In the genomic region with DNA sequence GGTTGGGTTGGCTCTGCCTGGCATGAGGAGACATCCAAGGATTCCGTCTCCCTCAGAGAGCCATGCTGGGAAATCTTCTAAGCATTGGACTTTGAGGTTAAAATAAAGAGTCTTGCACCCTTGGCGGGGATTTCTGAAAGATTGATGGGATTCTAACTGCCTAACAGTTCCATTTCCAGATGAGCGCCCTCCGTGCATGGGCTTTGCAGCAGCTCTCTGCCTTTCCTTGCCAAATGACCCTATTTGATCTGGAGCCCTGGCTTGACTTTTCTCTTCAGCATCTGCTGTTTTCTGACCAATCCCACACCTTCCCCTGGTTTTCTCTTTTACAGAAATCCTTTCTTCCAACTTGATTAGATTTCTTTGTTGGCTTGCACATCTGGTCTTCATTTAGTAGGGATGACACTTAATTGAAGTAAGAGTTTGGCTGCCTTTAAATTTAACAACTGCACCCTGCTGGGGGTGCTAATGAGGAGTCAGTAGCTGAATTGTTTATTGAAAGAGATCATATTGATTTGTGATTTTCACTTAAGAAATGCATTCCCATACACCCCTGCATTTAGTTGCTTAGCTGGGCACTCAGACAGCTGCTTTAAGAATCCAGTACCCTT, we compare ENCODE assay signal across 12 cellular contexts.
DNase-seq lines count a peak whose midpoint lies in the region; ATAC-seq, FAIRE-seq and TF ChIP-seq lines count a peak whose summit lies in the region.
"Had no signal": no experiment of that assay in that cellular context is flagged by ENCODE, and none has a peak within 500 bp of the region (broad histone marks: within the 10 kb centered on the region; RNA-seq: fewer than 3 reads in every experiment).

No MANE protein-coding gene starts in this region.

- no peak for FAIRE-seq in GM19239 (lab: Jason Lieb, UNC)

- H3K9me3 Mint-ChIP-seq in nephron progenitor cell, result no peaks in the 10 kb centered on the region
- H3K9me3 Mint-ChIP-seq in activated T-helper 17 cell treated with anti-CD3 and anti-CD28 coated beads, Interleukin-2, amount 50 U/mL, for 72 hours, result no peaks in the 10 kb centered on the region

- peak overlapping the region; percentile 69 for H3K27ac Mint-ChIP-seq in nephron progenitor cell
- H3K27ac Mint-ChIP-seq in activated T-helper 17 cell treated with anti-CD3 and anti-CD28 coated beads, Interleukin-2, amount 50 U/mL, for 72 hours, result no peak overlapping the region

- peaks cover 34% of the 10 kb centered on the region for H3K4me1 ChIP-seq in BLaER1

- no peaks in the 10 kb centered on the region for H3K36me3 Mint-ChIP-seq in nephron progenitor cell (ENCODE audit: low read depth)
- no peaks in the 10 kb centered on the region for H3K36me3 Mint-ChIP-seq in activated T-helper 17 cell treated with anti-CD3 and anti-CD28 coated beads, Interleukin-2, amount 50 U/mL, for 72 hours (ENCODE audit: low read depth)

- H4K20me1 ChIP-seq in BLaER1, result no peaks in the 10 kb centered on the region

- no peaks in the 10 kb centered on the region for H3K36me3 ChIP-seq in BLaER1

- no peak overlapping the region for H3K4me3 ChIP-seq in BLaER1
- H3K4me3 ChIP-seq: coronary artery had no signal

- no peaks in the 10 kb centered on the region for H3K9me3 ChIP-seq in BLaER1

- H3K9ac ChIP-seq in BLaER1, result no peak overlapping the region

- no peak for TF ChIP-seq CTCF in nephron progenitor cell (IDR thresholded peaks at IDR 0.05)

- H3K4me1 Mint-ChIP-seq in nephron progenitor cell, result peaks cover 57% of the 10 kb centered on the region
- H3K4me1 Mint-ChIP-seq in activated T-helper 17 cell treated with anti-CD3 and anti-CD28 coated beads, Interleukin-2, amount 50 U/mL, for 72 hours, result no peaks in the 10 kb centered on the region

- H3K27me3 ChIP-seq in BLaER1, result no peaks in the 10 kb centered on the region

- no peak overlapping the region for H3K4me3 Mint-ChIP-seq in nephron progenitor cell
- H3K4me3 Mint-ChIP-seq in activated T-helper 17 cell treated with anti-CD3 and anti-CD28 coated beads, Interleukin-2, amount 50 U/mL, for 72 hours, result no peak overlapping the region

- H3K4me2 ChIP-seq in BLaER1, result peak overlapping the region; percentile 30

- H3K27ac ChIP-seq in BLaER1 (no peak overlapping the region), cingulate gyrus (ENCODE audit: low read depth, low read length) (peak overlapping the region; percentile 24)
- H3K27ac ChIP-seq: coronary artery had no signal

- no peak for ATAC-seq in activated T-helper 17 cell treated with anti-CD3 and anti-CD28 coated beads, Interleukin-2, amount 50 U/mL, for 72 hours (replicated peaks)
- ATAC-seq: stimulated activated naive CD8-positive, alpha-beta T cell treated with anti-CD3 and anti-CD28 coated beads, Interleukin-15, Interleukin-2, amounts not matched to agents 100 U/mL and 50 U/mL, for 24 hours had no signal

- peaks cover 4% of the 10 kb centered on the region for H3K27me3 Mint-ChIP-seq in nephron progenitor cell (ENCODE audit: low read depth, poor library complexity)
- peaks cover 25% of the 10 kb centered on the region for H3K27me3 Mint-ChIP-seq in activated T-helper 17 cell treated with anti-CD3 and anti-CD28 coated beads, Interleukin-2, amount 50 U/mL, for 72 hours

- DNase-seq in NCI-H1694 treated with DMSO at 0.1 percent for 48 hours (lab: John Stamatoyannopoulos, UW) (peak; percentile 47), nephron progenitor cell (peak; percentile 43), GM19239 (ENCODE audit: insufficient read length, low spot score) (no peak), nucleus accumbens (lab: John Stamatoyannopoulos, UW) (no peak)
- DNase-seq in activated naive CD4-positive, alpha-beta T cell (lab: John Stamatoyannopoulos, UW), result no peak
- DNase-seq: Kasumi-1; kidney glomerular epithelial cell; stimulated activated naive CD8-positive, alpha-beta T cell treated with anti-CD3 and anti-CD28 coated beads, Interleukin-15, Interleukin-2, amounts not matched to agents 100 U/mL and 50 U/mL, for 24 hours had no signal

Comparison
In these comparisons a context has a peak if more than half of its experiments do, and no peak if none do; other contexts are left out.
1. DNase-seq: peak in NCI-H1694 treated with DMSO at 0.1 percent for 48 hours (single experiment) and nephron progenitor cell (single experiment); none in GM19239 (single experiment), nucleus accumbens (0 of 56) and activated naive CD4-positive, alpha-beta T cell (0 of 4).